Comparison of ENCODE assay signal across 10 cellular contexts in genomic region chr4:155582971-155583437, GRCh38.
DNase-seq lines count a peak whose midpoint lies in the region; ATAC-seq and TF ChIP-seq lines count a peak whose summit lies in the region.
"Had no signal": no experiment of that assay in that cellular context is flagged by ENCODE, and none has a peak within 500 bp of the region (broad histone marks: within the 10 kb centered on the region; RNA-seq: fewer than 3 reads in every experiment).

No MANE protein-coding gene starts in this region.

- peak; percentile 16 for ATAC-seq in gastroesophageal sphincter
- no peak for ATAC-seq in HG03175 (IDR thresholded peaks at IDR 0.05; ENCODE audit: unreplicated experiment)

- H3K4me3 ChIP-seq in AG04450 (ENCODE audit: low read depth, low read length) (no peak overlapping the region), gastroesophageal sphincter (no peak overlapping the region), WERI-Rb-1 (ENCODE audit: low read depth, low read length) (no peak overlapping the region)

- TF ChIP-seq POLR2A in gastroesophageal sphincter (IDR thresholded peaks at IDR 0.05): no peak

- DNase-seq in AG04450 (ENCODE audit: low read depth, low spot score) (peak; percentile 44), GDM1 (lab: John Stamatoyannopoulos, UW) (peak; percentile 25), SHP77 treated with DMSO at 0.1 percent for 48 hours (lab: John Stamatoyannopoulos, UW) (peak; percentile 83), SW480 (ENCODE audit: low spot score) (no peak), KG1 (lab: John Stamatoyannopoulos, UW) (no peak), WERI-Rb-1 (no peak)
- DNase-seq: head of caudate nucleus, NCI-H187 treated with DMSO at 0.1 percent for 48 hours had no signal

- TF ChIP-seq EP300 in gastroesophageal sphincter (IDR thresholded peaks at IDR 0.05): no peak

- CTCF ChIA-PET in AG04450 (lab: Charles Lee): no interaction called here

- POLR2A ChIA-PET in AG04450 (lab: Yijun Ruan, JAX): no interaction called here

- H3K27ac ChIP-seq in AG04450 (ENCODE audit: low read depth, low read length) (peak overlapping the region; percentile 35), gastroesophageal sphincter (no peak overlapping the region), WERI-Rb-1 (no peak overlapping the region)

- H3K36me3 ChIP-seq in gastroesophageal sphincter (no peaks in the 10 kb centered on the region), WERI-Rb-1 (no peaks in the 10 kb centered on the region)

- TF ChIP-seq CTCF in AG04450 (IDR thresholded peaks at IDR 0.05; ENCODE audit: low read depth, low read length): no peak
- no peak for TF ChIP-seq CTCF in gastroesophageal sphincter (IDR thresholded peaks at IDR 0.05)
- no peak for TF ChIP-seq CTCF in WERI-Rb-1 (IDR thresholded peaks at IDR 0.05; ENCODE audit: low read depth, low read length)

- 14 to 16% methylated on average over 4 of the region's 4 CpGs for WGBS in gastroesophageal sphincter (ENCODE audit: low coverage in 1 of 2), 2 donors

- H3K27me3 ChIP-seq in AG04450 (ENCODE audit: control insufficient read depth, insufficient read depth, low read length) (no peaks in the 10 kb centered on the region), gastroesophageal sphincter (no peaks in the 10 kb centered on the region), WERI-Rb-1 (ENCODE audit: insufficient read depth, low read depth, severe bottlenecking) (no peaks in the 10 kb centered on the region)

- H3K4me1 ChIP-seq in gastroesophageal sphincter: peaks cover 0 to 7% (median 3%) of the 10 kb centered on the region in 3 donors

- no peaks in the 10 kb centered on the region for H3K9me3 ChIP-seq in AG04450 (ENCODE audit: control insufficient read depth, insufficient read depth, low read length)
- no peaks in the 10 kb centered on the region for H3K9me3 ChIP-seq in gastroesophageal sphincter
- no peaks in the 10 kb centered on the region for H3K9me3 ChIP-seq in WERI-Rb-1 (ENCODE audit: severe bottlenecking)

Comparison
In these comparisons a context has a peak if more than half of its experiments do, and no peak if none do; other contexts are left out.
1. DNase-seq: peak in AG04450 (single experiment), GDM1 (single experiment) and SHP77 treated with DMSO at 0.1 percent for 48 hours (single experiment); none in SW480 (single experiment), KG1 (single experiment) and WERI-Rb-1 (single experiment).